Comparison of ENCODE assay signal across 20 cellular contexts in genomic region chr6:40330301-40330721, GRCh38.
"Had no signal": no experiment of that assay in that cellular context is flagged by ENCODE, and none has a peak within 500 bp of the region (broad histone marks: within the 10 kb centered on the region; RNA-seq: fewer than 3 reads in every experiment).

No MANE protein-coding gene starts in this region.

- H3K9me3 ChIP-seq: body of pancreas, esophagus muscularis mucosa, pancreas, psoas muscle, right atrium auricular region, spleen, testis, vagina had no signal

- FAIRE-seq: frontal cortex, islet of Langerhans, pancreas had no signal

- DNase-seq: activated CD4-positive, alpha-beta T cell treated with anti-CD3 and anti-CD28 coated beads, Interleukin-2, amount 50 U/mL, for 1 hour; activated CD4-positive, CD25-positive, alpha-beta regulatory T cell treated with anti-CD3 and anti-CD28 coated beads, Interleukin-2, amount 50 U/mL, for 72 hours; activated CD8-positive, alpha-beta T cell treated with anti-CD3 and anti-CD28 coated beads, Interleukin-2, amount 10 ng/mL, durations not matched to agents 7 days and 5 days; activated gamma-delta T cell treated with Interleukin-2 at 50 U/mL for 16 hours; anterior cingulate cortex; body of pancreas; effector memory CD8-positive, alpha-beta T cell; hippocampal formation; pancreas; psoas muscle; spleen; stimulated activated CD4-positive, alpha-beta T cell treated with anti-CD3 and anti-CD28 coated beads, Interleukin-4, amount 100 ng/mL, for 1 hour; stimulated activated naive CD4-positive, alpha-beta T cell; testis had no signal

- H3K27ac ChIP-seq: body of pancreas, esophagus muscularis mucosa, pancreas, psoas muscle, right atrium auricular region, spleen, testis, vagina had no signal

- H3K36me3 ChIP-seq: esophagus muscularis mucosa, pancreas, right atrium auricular region, spleen, vagina had no signal

- H3K4me1 ChIP-seq: body of pancreas, pancreas, spleen, testis, vagina had no signal

- ATAC-seq: activated CD8-positive, alpha-beta T cell treated with anti-CD3 and anti-CD28 coated beads, Interleukin-2, amount 10 ng/mL, durations not matched to agents 7 days and 5 days; body of pancreas; effector memory CD8-positive, alpha-beta T cell; natural killer cell treated with Interleukin-12 subunit alpha and Interleukin-12 subunit beta and Interleukin-15 and Interleukin-18, amount 100 ng/mL, for 72 hours; pancreas; psoas muscle had no signal

- H3K4me3 ChIP-seq: body of pancreas, esophagus muscularis mucosa, pancreas, psoas muscle, right atrium auricular region, spleen, testis, vagina had no signal

- H3K27me3 ChIP-seq: body of pancreas, pancreas, right atrium auricular region, testis, vagina had no signal
